In genomic region chr4:148447672-148448071, GRCh38 we compare ENCODE assay signal across 11 cellular contexts. TPM values are rescaled to one million over a fixed set of nuclear protein-coding genes. Genes with fewer than 3 reads are reported as not detected.
DNase-seq lines count a peak whose midpoint lies in the region; ATAC-seq and TF ChIP-seq lines count a peak whose summit lies in the region.
"Had no signal": no experiment of that assay in that cellular context is flagged by ENCODE, and none has a peak within 500 bp of the region (broad histone marks: within the 10 kb centered on the region; RNA-seq: fewer than 3 reads in every experiment).

No MANE protein-coding gene starts in this region.

- no peaks in the 10 kb centered on the region for H3K27me3 ChIP-seq in PC-3 (ENCODE audit: low read length)
- H3K27me3 ChIP-seq in esophagus muscularis mucosa = no peaks in the 10 kb centered on the region
- H3K27me3 ChIP-seq in skeletal muscle satellite cell (ENCODE audit: control insufficient read depth, insufficient read depth, low read length) = peaks cover 18% of the 10 kb centered on the region

- 23% methylated on average over 8 of the region's 8 CpGs for whole genome bisulfite sequencing in esophagus muscularis mucosa

- CTCF ChIA-PET in PC-3 (lab: Charles Lee) = no interaction called here

- H3K36me3 ChIP-seq in PC-3 (ENCODE audit: low read depth, low read length) (no peaks in the 10 kb centered on the region), esophagus muscularis mucosa (no peaks in the 10 kb centered on the region), skeletal muscle satellite cell (ENCODE audit: insufficient read depth, low read length) (no peaks in the 10 kb centered on the region)
- H3K36me3 ChIP-seq: esophagus squamous epithelium, prostate gland had no signal

- H3K9me3 ChIP-seq in PC-3 (ENCODE audit: low read length) (no peaks in the 10 kb centered on the region), esophagus muscularis mucosa (no peaks in the 10 kb centered on the region), skeletal muscle satellite cell (replicated peaks; ENCODE audit: low read length) (no peaks in the 10 kb centered on the region)
- H3K9me3 ChIP-seq: esophagus squamous epithelium, prostate gland had no signal

- peak; percentile 33 for DNase-seq in activated T-cell treated with anti-CD3 and anti-CD28 coated beads, Interleukin-2, amount 50 U/mL, for 4 hours
- no peak for DNase-seq in activated T-cell treated with anti-CD3 and anti-CD28 coated beads, Interleukin-2, amount 50 U/mL, for 48 hours
- DNase-seq in PC-3 = peak; percentile 26
- DNase-seq in esophagus muscularis mucosa (ENCODE audit: extremely low spot score) = no peak
- no peak for DNase-seq in NCI-H2227 treated with DMSO at 0.1 percent for 48 hours (lab: John Stamatoyannopoulos, UW)
- DNase-seq: esophagus squamous epithelium, NCI-H146 had no signal

- ATAC-seq in activated T-cell treated with anti-CD3 and anti-CD28 coated beads, Interleukin-2, amount 50 U/mL, for 4 hours = no peak
- ATAC-seq in PC-3 = no peak
- no peak for ATAC-seq in GM21619 (IDR thresholded peaks at IDR 0.05; ENCODE audit: unreplicated experiment)
- no peak for ATAC-seq in HG02571 (IDR thresholded peaks at IDR 0.05; ENCODE audit: unreplicated experiment)

- H3K27me3 Mint-ChIP-seq in activated T-cell treated with anti-CD3 and anti-CD28 coated beads, Interleukin-2, amount 50 U/mL, for 4 hours (ENCODE audit: low read depth) = peaks cover 6% of the 10 kb centered on the region

- no peak overlapping the region for H3K4me3 ChIP-seq in PC-3 (ENCODE audit: low read length)
- H3K4me3 ChIP-seq in esophagus muscularis mucosa = peak overlapping the region; percentile 5 to 37 (median 24)
- peak overlapping the region; percentile 54 for H3K4me3 ChIP-seq in skeletal muscle satellite cell (ENCODE audit: low read length)
- H3K4me3 ChIP-seq: prostate gland had no signal

- intact Hi-C loops in PC-3 (cut with micrococcal nuclease) (loop anchor here (5.0 kb wide), 1 partner anchor 225 kb away; no protein-coding TSS in a partner anchor), esophagus muscularis mucosa (cut with DNase I) (loop anchor here (10.0 kb wide), 2 partner anchors 163 to 353 kb away; no protein-coding TSS in a partner anchor)

- BruUV-seq in PC-3 (replicated peaks; lab: Mats Ljungman, UMichigan) = no TSS peak

- H3K27ac ChIP-seq in PC-3 (ENCODE audit: low read length) = no peak overlapping the region
- peak overlapping the region in 2 of 4 donors; percentile 20 to 39 for H3K27ac ChIP-seq in esophagus muscularis mucosa (replicated peaks in 1 of 4)
- H3K27ac ChIP-seq: prostate gland had no signal

- no peaks in the 10 kb centered on the region for H3K36me3 Mint-ChIP-seq in activated T-cell treated with anti-CD3 and anti-CD28 coated beads, Interleukin-2, amount 50 U/mL, for 4 hours (ENCODE audit: insufficient read depth)

- TF ChIP-seq EP300 in esophagus muscularis mucosa (IDR thresholded peaks at IDR 0.05) = no peak

- H3K4me2 ChIP-seq in PC-3 (ENCODE audit: low read length) (no peak overlapping the region), skeletal muscle satellite cell (ENCODE audit: low read length) (peak overlapping the region; percentile 69)

- H3K79me2 ChIP-seq in PC-3 (ENCODE audit: low read length) = no peaks in the 10 kb centered on the region

- no peaks in the 10 kb centered on the region for H3K9me2 ChIP-seq in PC-3 (replicated peaks; ENCODE audit: low read length)

- no peaks in the 10 kb centered on the region for H3K9me3 Mint-ChIP-seq in activated T-cell treated with anti-CD3 and anti-CD28 coated beads, Interleukin-2, amount 50 U/mL, for 4 hours

- TF ChIP-seq CTCF in PC-3 (conservative IDR thresholded peaks at IDR 0.05; ENCODE audit: low read depth, low read length) = no peak
- TF ChIP-seq CTCF in esophagus muscularis mucosa (IDR thresholded peaks at IDR 0.05) = no peak

- POLR2A ChIA-PET in PC-3 (lab: Charles Lee; ENCODE audit: unreplicated experiment) = no interaction called here

- no peaks in the 10 kb centered on the region for H3F3A ChIP-seq in PC-3 (ENCODE audit: low read length, unreplicated experiment)

- H3K4me1 ChIP-seq in PC-3 (ENCODE audit: insufficient read depth, low read length) (0 out of 2 replicates have a peak, but pooled peaks cover 5% of the 10 kb centered on the region), esophagus muscularis mucosa (peaks cover 3 to 21% (median 20%) of the 10 kb centered on the region in 4 donors), skeletal muscle satellite cell (ENCODE audit: control insufficient read depth, insufficient read depth, low read length) (peaks cover 15% of the 10 kb centered on the region)
- H3K4me1 ChIP-seq: prostate gland had no signal

- H3K4me1 Mint-ChIP-seq in activated T-cell treated with anti-CD3 and anti-CD28 coated beads, Interleukin-2, amount 50 U/mL, for 4 hours (ENCODE audit: low read depth) = peaks cover 21% of the 10 kb centered on the region

- H3K4me3 Mint-ChIP-seq in activated T-cell treated with anti-CD3 and anti-CD28 coated beads, Interleukin-2, amount 50 U/mL, for 4 hours = no peak overlapping the region

- no peak for TF ChIP-seq POLR2A in esophagus muscularis mucosa (IDR thresholded peaks at IDR 0.05; ENCODE audit: low read depth)

- no peak overlapping the region for H3K9ac ChIP-seq in PC-3 (ENCODE audit: low read length)
- H3K9ac ChIP-seq in skeletal muscle satellite cell (ENCODE audit: low read depth, low read length) = no peak overlapping the region

- no peaks in the 10 kb centered on the region for H4K20me1 ChIP-seq in PC-3 (ENCODE audit: low read length)

- no peak overlapping the region for H2AFZ ChIP-seq in PC-3 (ENCODE audit: low read length)

RNA-seq across cellular contexts. Expression of gene NR3C2, which starts 5.5 kb away (rescaled TPM):
- 1 to 10 TPM; 1.3 to 2.0 (median 1.7) TPM for total RNA-seq in activated T-cell treated with anti-CD3 and anti-CD28 coated beads, Interleukin-2, amount 50 U/mL, for 4 hours
- total RNA-seq in PC-3 (2014; rRNA removed) (1.2 and 2.8 TPM in 2 replicates), esophagus muscularis mucosa (10 to 100 TPM in 3 of 4 donors, 1 to 10 TPM in 1; 10.0 to 14.6 (median 12.1) TPM)
- 0.25 and 0.44 TPM in 2 replicates for total RNA-seq in skeletal muscle satellite cell (2012; rRNA removed)

Comparison
In these comparisons a context has a peak if more than half of its experiments do, and no peak if none do; other contexts are left out.
1. DNase-seq: peak in activated T-cell treated with anti-CD3 and anti-CD28 coated beads, Interleukin-2, amount 50 U/mL, for 4 hours (single experiment) and PC-3 (single experiment); none in activated T-cell treated with anti-CD3 and anti-CD28 coated beads, Interleukin-2, amount 50 U/mL, for 48 hours (0 of 2), esophagus muscularis mucosa (single experiment) and NCI-H2227 treated with DMSO at 0.1 percent for 48 hours (single experiment).